Comparison of ENCODE assay signal across 16 cellular contexts in genomic region chr15:100966997-100967396, GRCh38. TPM values are rescaled to one million over a fixed set of nuclear protein-coding genes. Genes with fewer than 3 reads are reported as not detected.
DNase-seq lines count a peak whose midpoint lies in the region; ATAC-seq, FAIRE-seq and TF ChIP-seq lines count a peak whose summit lies in the region.
"Had no signal": no experiment of that assay in that cellular context is flagged by ENCODE, and none has a peak within 500 bp of the region (broad histone marks: within the 10 kb centered on the region; RNA-seq: fewer than 3 reads in every experiment).

No MANE protein-coding gene starts in this region.

- no peak for FAIRE-seq in GM12891 (lab: Jason Lieb, UNC)
- FAIRE-seq: bronchial epithelial cell, frontal cortex, islet of Langerhans had no signal

- no peak for TF ChIP-seq CTCF in HFFc6 (IDR thresholded peaks at IDR 0.05)

- no peak for TF ChIP-seq POLR2A in GM12891 (IDR thresholded peaks at IDR 0.05; ENCODE audit: low read depth, low read length)

- peaks cover 45% of the 10 kb centered on the region for H3K4me1 Mint-ChIP-seq in HFFc6 (ENCODE audit: low read depth)
- H3K4me1 Mint-ChIP-seq: activated CD4-positive, alpha-beta memory T cell treated with anti-CD3 and anti-CD28 coated beads, Interleukin-2, amount 10 ng/mL, durations not matched to agents 7 days and 5 days had no signal

- H3K9me3 Mint-ChIP-seq in HFFc6, result no peaks in the 10 kb centered on the region
- H3K9me3 Mint-ChIP-seq: activated CD4-positive, alpha-beta memory T cell treated with anti-CD3 and anti-CD28 coated beads, Interleukin-2, amount 10 ng/mL, durations not matched to agents 7 days and 5 days; activated naive CD4-positive, alpha-beta T cell treated with anti-CD3 and anti-CD28 coated beads for 36 hours; IgD-negative memory B cell had no signal

- no peaks in the 10 kb centered on the region for H3K27me3 Mint-ChIP-seq in HFFc6 (ENCODE audit: insufficient read depth)

- ATAC-seq in GM19397 (IDR thresholded peaks at IDR 0.05; ENCODE audit: unreplicated experiment) (peak; percentile 71), HG02938 (IDR thresholded peaks at IDR 0.05; ENCODE audit: unreplicated experiment) (peak; percentile 70)

- H3K4me3 Mint-ChIP-seq in HFFc6, result no peak overlapping the region
- H3K4me3 Mint-ChIP-seq: activated CD4-positive, alpha-beta memory T cell treated with anti-CD3 and anti-CD28 coated beads, Interleukin-2, amount 10 ng/mL, durations not matched to agents 7 days and 5 days; activated naive CD4-positive, alpha-beta T cell treated with anti-CD3 and anti-CD28 coated beads for 36 hours; IgD-negative memory B cell had no signal

- H3K27ac Mint-ChIP-seq in HFFc6, result no peak overlapping the region
- H3K27ac Mint-ChIP-seq: activated CD4-positive, alpha-beta memory T cell treated with anti-CD3 and anti-CD28 coated beads, Interleukin-2, amount 10 ng/mL, durations not matched to agents 7 days and 5 days; activated naive CD4-positive, alpha-beta T cell treated with anti-CD3 and anti-CD28 coated beads for 36 hours had no signal

- peaks cover 13% of the 10 kb centered on the region; the same call in 1 of the 2 replicates for H3K36me3 Mint-ChIP-seq in HFFc6 (ENCODE audit: low read depth)

- no peak for DNase-seq in GM12891 (ENCODE audit: insufficient read length, low spot score)
- DNase-seq in HK-2 (ENCODE audit: unreplicated experiment), result peak; percentile 6
- no peak for DNase-seq in HFFc6
- no peak for DNase-seq in activated effector memory CD4-positive, alpha-beta T cell treated with Interleukin-2 at 50 U/mL for 16 hours
- DNase-seq in hepatic stellate cell (ENCODE audit: low spot score), result no peak
- DNase-seq in stimulated activated CD8-positive, alpha-beta memory T cell treated with anti-CD3 and anti-CD28 coated beads, Interleukin-4, amount 100 ng/mL, for 48 hours, result no peak
- DNase-seq: activated CD4-positive, alpha-beta memory T cell treated with anti-CD3 and anti-CD28 coated beads, Interleukin-2, amount 10 ng/mL, durations not matched to agents 7 days and 5 days; activated naive CD4-positive, alpha-beta T cell treated with anti-CD3 and anti-CD28 coated beads for 36 hours; Caco-2; NCI-H1417 had no signal

TF ChIP-seq in GM12891, 5 proteins besides CTCF, POLR2A, EP300 and RAD21:
- TF ChIP-seq SPI1 (IDR thresholded peaks at IDR 0.05; ENCODE audit: low read depth, low read length) (peak; percentile 74), PAX5 (IDR thresholded peaks at IDR 0.05; ENCODE audit: insufficient read depth, low read length, severe bottlenecking) (no peak)

RNA-seq across cellular contexts. Expression of gene LRRK1, which starts 47.8 kb away (rescaled TPM):
- polyA plus RNA-seq in GM12891 (2012; ENCODE audit: low read depth, missing spikeins), result 16.3 TPM
- 10 to 100 TPM; 11.4 to 14.8 (median 13.5) TPM for total RNA-seq in HFFc6 (2021; fragmentation: NEBNext Ultra II Directional; extraction: Animal tissue kit (Norgen Biotek cat#: 25700))
